ENCODE assay signal across 18 cellular contexts in the genomic region with DNA sequence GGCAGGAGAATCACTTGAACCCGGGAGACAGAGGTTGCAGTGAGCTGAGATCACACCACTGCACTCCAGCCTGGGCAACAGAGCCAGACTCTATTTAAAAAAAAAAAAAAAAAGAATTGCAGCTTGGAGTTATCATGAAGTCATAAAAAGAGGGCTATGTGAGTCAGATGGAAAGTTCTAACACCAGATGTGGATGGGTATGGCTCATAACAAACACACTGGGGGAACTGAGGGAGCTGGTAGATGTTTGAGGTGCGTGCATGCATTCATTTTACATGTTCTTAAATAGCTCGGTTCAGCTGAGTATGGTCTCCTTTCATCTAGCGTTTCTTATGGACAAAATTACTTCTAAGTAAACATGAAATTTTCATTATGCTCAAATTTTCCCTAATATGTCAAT. TPM values are rescaled to one million over a fixed set of nuclear protein-coding genes. Genes with fewer than 3 reads are reported as not detected.
A peak's percentile ranks its signal among the peaks of the same experiment; 100 is the strongest.
DNase-seq lines count a peak whose midpoint lies in the region; ATAC-seq and TF ChIP-seq lines count a peak whose summit lies in the region.
"Had no signal": no experiment of that assay in that cellular context is flagged by ENCODE, and none has a peak within 500 bp of the region (broad histone marks: within the 10 kb centered on the region; RNA-seq: fewer than 3 reads in every experiment).

No MANE protein-coding gene starts in this region.

- TF ChIP-seq CTCF in fibroblast of villous mesenchyme (IDR thresholded peaks at IDR 0.05; ENCODE audit: insufficient read depth, low read depth, low read length), result no peak
- no peak for TF ChIP-seq CTCF in stomach (IDR thresholded peaks at IDR 0.05)

- no peak overlapping the region for H3K27ac Mint-ChIP-seq in activated T-cell treated with anti-CD3 and anti-CD28 coated beads, Interleukin-2, amount 50 U/mL, for 72 hours

- H3K36me3 ChIP-seq in stomach, result peaks cover 0 to 70% (median 50%) of the 10 kb centered on the region in 4 donors
- H3K36me3 ChIP-seq: BE2C had no signal

- 73 to 96% (median 84%) methylated on average over 4 of the region's 4 CpGs for WGBS in stomach, 5 donors

- H3K4me1 ChIP-seq in stomach, result no peaks in the 10 kb centered on the region
- H3K4me1 ChIP-seq: BE2C had no signal

- no peaks in the 10 kb centered on the region for H3K9me3 ChIP-seq in stomach
- H3K9me3 ChIP-seq: BE2C had no signal

- H3K4me3 ChIP-seq in fibroblast of villous mesenchyme (ENCODE audit: low read depth, low read length) (no peak overlapping the region), stomach (no peak overlapping the region)
- H3K4me3 ChIP-seq: K562 had no signal

- no peak overlapping the region for H3K27ac ChIP-seq in stomach
- H3K27ac ChIP-seq: HL-60 had no signal

- peak overlapping the region in 1 of 2 donors; percentile 19 for H3K4me3 Mint-ChIP-seq in activated T-cell treated with anti-CD3 and anti-CD28 coated beads, Interleukin-2, amount 50 U/mL, for 72 hours
- H3K4me3 Mint-ChIP-seq: CD4-positive, alpha-beta memory T cell had no signal

- intact Hi-C loops in stomach (cut with DNase I; ENCODE audit: low total_unique reads), result no loop called here

- TF ChIP-seq EP300 in stomach (IDR thresholded peaks at IDR 0.05), result no peak

- ATAC-seq in activated T-cell treated with anti-CD3 and anti-CD28 coated beads, Interleukin-2, amount 50 U/mL, for 72 hours (replicated peaks in 1 of 2), result peak; percentile 74 to 93
- ATAC-seq in HG02870 (IDR thresholded peaks at IDR 0.05; ENCODE audit: unreplicated experiment), result peak; percentile 85
- ATAC-seq: K562 had no signal

- no peaks in the 10 kb centered on the region for H3K9me3 Mint-ChIP-seq in activated T-cell treated with anti-CD3 and anti-CD28 coated beads, Interleukin-2, amount 50 U/mL, for 72 hours
- H3K9me3 Mint-ChIP-seq: CD4-positive, alpha-beta memory T cell had no signal

- no peaks in the 10 kb centered on the region for H3K27me3 Mint-ChIP-seq in activated T-cell treated with anti-CD3 and anti-CD28 coated beads, Interleukin-2, amount 50 U/mL, for 72 hours (ENCODE audit: low read depth)
- H3K27me3 Mint-ChIP-seq: CD4-positive, alpha-beta memory T cell had no signal

- no peak for TF ChIP-seq POLR2A in stomach (IDR thresholded peaks at IDR 0.05)

- no peaks in the 10 kb centered on the region for H3K27me3 ChIP-seq in stomach
- H3K27me3 ChIP-seq: BE2C had no signal

- H3K36me3 Mint-ChIP-seq in activated T-cell treated with anti-CD3 and anti-CD28 coated beads, Interleukin-2, amount 50 U/mL, for 72 hours (ENCODE audit: insufficient read depth in 2 of 2), result peaks cover 7 to 10% of the 10 kb centered on the region in 2 donors

- peak; percentile 2 to 3 for DNase-seq in activated T-cell treated with anti-CD3 and anti-CD28 coated beads, Interleukin-2, amount 50 U/mL, for 72 hours
- DNase-seq in activated T-cell treated with anti-CD3 and anti-CD28 coated beads, Interleukin-2, amount 50 U/mL, for 48 hours, result no peak
- DNase-seq in EL (peak; percentile 2), fibroblast of villous mesenchyme (ENCODE audit: low read depth) (peak; percentile 6), stomach (no peak), SHP77 (lab: John Stamatoyannopoulos, UW) (no peak), NCI-H510A (lab: John Stamatoyannopoulos, UW) (no peak)
- DNase-seq: BE2C; CD4-positive, alpha-beta memory T cell; DND-41; NCI-H1436 treated with DMSO at 0.1 percent for 48 hours; NCI-H2081; NCI-H526 treated with DMSO at 0.1 percent for 48 hours had no signal

- H3K4me1 Mint-ChIP-seq in activated T-cell treated with anti-CD3 and anti-CD28 coated beads, Interleukin-2, amount 50 U/mL, for 72 hours (ENCODE audit: low read depth), result peaks cover 6% of the 10 kb centered on the region

RNA-seq across cellular contexts. Expression of a gene that starts 11.7 kb away (rescaled TPM):
- total RNA-seq in activated T-cell treated with anti-CD3 and anti-CD28 coated beads, Interleukin-2, amount 50 U/mL, for 72 hours, result 10 to 100 TPM; 24.4 to 25.9 TPM
- total RNA-seq in fibroblast of villous mesenchyme (13.2 and 13.4 TPM in 2 replicates), stomach (10 to 100 TPM in 4 of 5 donors, 1 to 10 TPM in 1; 5.3 to 33.5 (median 17.7) TPM)
- 10 to 100 TPM in 1 of 3 donors, 1 to 10 TPM in 2; 6.2 to 11.0 (median 8.1) TPM for polyA plus RNA-seq in stomach

RNA-seq across cellular contexts. Expression of a gene that starts 38.5 kb away (rescaled TPM):
- total RNA-seq in activated T-cell treated with anti-CD3 and anti-CD28 coated beads, Interleukin-2, amount 50 U/mL, for 72 hours, result under 1 TPM in 1 of 2 donors, not detected in 1; 0.26 TPM
- total RNA-seq in fibroblast of villous mesenchyme (0.86 and 1.9 TPM in 2 replicates), stomach (1 to 10 TPM in 4 of 5 donors, under 1 TPM in 1; 0.29 to 5.4 (median 4.3) TPM)
- polyA plus RNA-seq in stomach, result 1 to 10 TPM in 1 of 3 donors, not detected in 2; 2.7 TPM
- total RNA-seq: CD4-positive, alpha-beta memory T cell; K562; OCI-LY7; RPMI7951 had no signal
- polyA plus RNA-seq: CD4-positive, alpha-beta memory T cell; K562 had no signal

RNA-seq across cellular contexts. Expression of a gene that starts 57.8 kb away (rescaled TPM):
- total RNA-seq in activated T-cell treated with anti-CD3 and anti-CD28 coated beads, Interleukin-2, amount 50 U/mL, for 72 hours, result 10 to 100 TPM; 15.6 to 19.3 TPM
- total RNA-seq in fibroblast of villous mesenchyme, result 11.3 and 20.3 TPM in 2 replicates
- total RNA-seq in stomach, result 10 to 100 TPM in 1 of 5 donors, 1 to 10 TPM in 1, under 1 TPM in 1, not detected in 2; 0.29 to 22.8 (median 8.3) TPM
- polyA plus RNA-seq in stomach, result 1 to 10 TPM in 1 of 3 donors, under 1 TPM in 1, not detected in 1; 0.68 to 1.6 TPM

Comparison
In these comparisons a context has a peak if more than half of its experiments do, and no peak if none do; other contexts are left out.
1. DNase-seq: peak in activated T-cell treated with anti-CD3 and anti-CD28 coated beads, Interleukin-2, amount 50 U/mL, for 72 hours (2 of 2), EL (single experiment) and fibroblast of villous mesenchyme (single experiment); none in activated T-cell treated with anti-CD3 and anti-CD28 coated beads, Interleukin-2, amount 50 U/mL, for 48 hours (0 of 2), stomach (single experiment), SHP77 (0 of 2) and NCI-H510A (single experiment).